ENCODE assay signal across 8 cellular contexts in the genomic region with DNA sequence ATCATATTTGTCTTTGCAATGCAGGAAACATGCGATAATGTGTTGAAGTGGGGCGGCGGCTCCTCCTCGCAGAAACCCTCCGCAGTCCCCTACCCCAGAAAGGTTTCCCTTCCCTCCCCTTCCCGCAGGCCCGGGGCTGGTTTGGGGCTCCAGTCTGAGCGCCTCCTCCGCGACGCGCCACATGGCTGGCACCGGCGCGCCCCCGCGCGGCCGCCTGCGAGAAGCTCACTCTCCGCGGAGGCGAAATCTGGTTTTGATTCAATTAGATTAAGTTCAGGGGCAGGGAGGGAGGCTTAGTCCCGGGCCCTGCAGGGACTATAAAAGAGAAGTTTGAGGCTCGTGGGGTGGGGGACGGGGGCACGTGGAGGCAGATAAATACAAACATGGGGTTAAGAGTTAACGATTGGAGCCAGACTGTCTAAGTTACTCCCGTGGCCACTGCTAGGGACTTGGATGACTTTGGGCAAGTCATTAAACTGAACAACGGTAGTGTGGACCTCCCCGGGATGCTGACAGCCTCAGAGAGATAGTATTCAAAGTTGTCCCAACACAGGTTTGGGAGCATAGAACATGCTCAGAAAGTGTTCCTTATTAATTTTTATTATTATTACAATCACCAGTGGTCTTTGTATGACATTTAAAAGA.
A peak's percentile ranks its signal among the peaks of the same experiment; 100 is the strongest.
DNase-seq lines count a peak whose midpoint lies in the region; ATAC-seq and TF ChIP-seq lines count a peak whose summit lies in the region.

No MANE protein-coding gene starts in this region.

- H3K27me3 ChIP-seq in HUES6 (ENCODE audit: control insufficient read depth, insufficient read depth, low read length): peaks cover 10% of the 10 kb centered on the region
- no peaks in the 10 kb centered on the region for H3K27me3 ChIP-seq in SU-DHL-6 (ENCODE audit: low read length)
- H3K27me3 ChIP-seq in hepatocyte: no peaks in the 10 kb centered on the region
- H3K27me3 ChIP-seq in sigmoid colon: peaks cover 3 to 15% (median 3%) of the 10 kb centered on the region in 3 donors

- TF ChIP-seq CTCF in SU-DHL-6 (IDR thresholded peaks at IDR 0.05; ENCODE audit: insufficient read depth, low read length, poor library complexity, severe bottlenecking) (peak; percentile 95), hepatocyte (IDR thresholded peaks at IDR 0.05; ENCODE audit: poor library complexity) (peak; percentile 97), sigmoid colon (IDR thresholded peaks at IDR 0.05) (peak in 3 of 4 experiments; percentile 52 to 92 (median 79))

- H3K9me2 ChIP-seq in SU-DHL-6 (replicated peaks; ENCODE audit: insufficient read depth, low read length) (no peaks in the 10 kb centered on the region), hepatocyte (replicated peaks; ENCODE audit: insufficient read depth) (no peaks in the 10 kb centered on the region)

- H2AFZ ChIP-seq in SU-DHL-6 (ENCODE audit: low read depth, low read length, severe bottlenecking): no peak overlapping the region
- H2AFZ ChIP-seq in hepatocyte: peak overlapping the region; percentile 7

- intact Hi-C loops in sigmoid colon (cut with DNase I): loop anchor here (1.0 to 10.0 kb wide), 2 partner anchors 219 to 375 kb away; no protein-coding TSS in a partner anchor

- H3K9ac ChIP-seq in HUES6 (ENCODE audit: low read length) (no peak overlapping the region), SU-DHL-6 (ENCODE audit: low read length) (no peak overlapping the region)

- ATAC-seq in GM18867 (IDR thresholded peaks at IDR 0.05; ENCODE audit: unreplicated experiment): peak; percentile 75

- H3K79me2 ChIP-seq in SU-DHL-6 (ENCODE audit: insufficient read depth, low read length): no peaks in the 10 kb centered on the region
- H3K79me2 ChIP-seq in hepatocyte: no peaks in the 10 kb centered on the region

- no peaks in the 10 kb centered on the region for H3K9me3 ChIP-seq in HUES6 (ENCODE audit: control insufficient read depth, insufficient read depth, low read depth, low read length)
- H3K9me3 ChIP-seq in SU-DHL-6 (ENCODE audit: insufficient read depth, low read length): no peaks in the 10 kb centered on the region
- no peaks in the 10 kb centered on the region for H3K9me3 ChIP-seq in hepatocyte (ENCODE audit: low read depth)
- no peaks in the 10 kb centered on the region for H3K9me3 ChIP-seq in sigmoid colon

- H3K27ac ChIP-seq in HUES6 (ENCODE audit: low read depth, low read length) (no peak overlapping the region), SU-DHL-6 (ENCODE audit: low read depth, low read length) (no peak overlapping the region), hepatocyte (no peak overlapping the region), sigmoid colon (no peak overlapping the region)

- no peaks in the 10 kb centered on the region for H3K36me3 ChIP-seq in HUES6 (ENCODE audit: control insufficient read depth, insufficient read depth, low read length)
- no peaks in the 10 kb centered on the region for H3K36me3 ChIP-seq in SU-DHL-6 (ENCODE audit: low read length)
- H3K36me3 ChIP-seq in hepatocyte (replicated peaks; ENCODE audit: insufficient read depth, low read depth): no peaks in the 10 kb centered on the region
- no peaks in the 10 kb centered on the region for H3K36me3 ChIP-seq in sigmoid colon

- TF ChIP-seq POLR2A in sigmoid colon (IDR thresholded peaks at IDR 0.05): no peak

- H3F3A ChIP-seq in SU-DHL-6 (ENCODE audit: insufficient read depth): no peaks in the 10 kb centered on the region

- H3K4me3 ChIP-seq in HUES6 (ENCODE audit: low read depth, low read length) (peak overlapping the region; percentile 44), SU-DHL-6 (ENCODE audit: insufficient read depth, low read length, poor library complexity, severe bottlenecking) (no peak overlapping the region), hepatocyte (no peak overlapping the region), sigmoid colon (no peak overlapping the region)

- 4% methylated on average over 30 of the region's 31 CpGs for WGBS in hepatocyte (ENCODE audit: low lambda C conversion rate, missing lambda C conversion rate)
- WGBS in sigmoid colon, 2 donors: 1 to 3% methylated on average over 31 of the region's 31 CpGs

- no peak for TF ChIP-seq EP300 in sigmoid colon (IDR thresholded peaks at IDR 0.05)

- no peaks in the 10 kb centered on the region for H4K20me1 ChIP-seq in SU-DHL-6 (ENCODE audit: low read depth, low read length)
- no peaks in the 10 kb centered on the region for H4K20me1 ChIP-seq in hepatocyte (ENCODE audit: insufficient read depth, poor library complexity, severe bottlenecking)

- H3K4me1 ChIP-seq in HUES6 (ENCODE audit: control insufficient read depth, insufficient read depth, low read length): peaks cover 22% of the 10 kb centered on the region
- H3K4me1 ChIP-seq in hepatocyte (ENCODE audit: insufficient read depth): no peaks in the 10 kb centered on the region
- H3K4me1 ChIP-seq in sigmoid colon: peaks cover 0 to 8% (median 7%) of the 10 kb centered on the region in 4 donors

- DNase-seq in AML-193 (lab: John Stamatoyannopoulos, UW) (peak; percentile 1 to 17), anterior cingulate cortex (lab: John Stamatoyannopoulos, UW) (peak in 54 of 58 donors; percentile 2 to 71 (median 27)), hepatocyte (ENCODE audit: low spot score) (peak; percentile 85), sigmoid colon (peak; percentile 74), DMS153 (lab: John Stamatoyannopoulos, UW) (no peak)

- no peak overlapping the region for H3K4me2 ChIP-seq in SU-DHL-6 (ENCODE audit: low read depth, low read length, poor library complexity, severe bottlenecking)
- H3K4me2 ChIP-seq in hepatocyte: peak overlapping the region; percentile 65
